In the genomic region with DNA sequence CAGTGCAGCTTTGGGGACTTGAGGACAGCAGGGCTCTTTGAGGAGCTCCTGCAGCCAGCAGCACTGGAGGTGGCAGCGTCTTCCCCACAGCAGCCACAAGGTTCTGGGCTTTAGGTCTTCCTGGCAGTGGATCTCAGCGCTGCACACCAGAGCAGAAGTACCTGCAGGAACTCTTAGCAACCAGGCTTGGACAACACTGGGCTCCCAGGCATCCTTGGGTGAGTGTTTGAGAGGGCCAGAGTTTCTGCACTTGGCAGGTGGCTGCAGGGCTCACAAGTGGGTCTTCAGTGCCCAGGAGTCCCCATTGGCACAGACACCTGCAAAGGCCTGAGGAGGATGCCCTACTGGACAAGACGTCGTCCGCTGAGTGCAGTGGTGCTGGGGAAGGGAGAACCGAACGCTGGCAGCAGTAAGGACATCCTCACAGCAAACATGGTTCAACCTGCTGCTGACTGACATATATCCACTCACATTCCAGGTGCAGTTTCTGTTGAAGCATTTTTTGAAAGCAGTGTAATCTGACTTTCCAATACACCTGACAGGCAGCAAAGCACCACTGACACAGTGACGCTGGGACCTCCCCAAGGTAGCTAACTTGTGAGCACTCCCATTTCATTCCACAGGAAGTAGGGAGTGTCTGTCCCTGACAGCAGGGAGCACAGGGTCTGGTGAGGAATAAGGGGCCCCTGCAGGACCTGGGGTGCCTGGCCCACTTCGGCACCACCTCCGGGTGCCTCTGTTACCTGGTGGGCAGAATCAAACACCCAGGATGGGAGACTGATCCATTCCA, we compare ENCODE assay signal across 23 cellular contexts.
"Had no signal": no experiment of that assay in that cellular context is flagged by ENCODE, and none has a peak within 500 bp of the region (broad histone marks: within the 10 kb centered on the region; RNA-seq: fewer than 3 reads in every experiment).

No MANE protein-coding gene starts in this region.

- ATAC-seq: activated CD4-positive, alpha-beta T cell treated with anti-CD3 and anti-CD28 coated beads for 36 hours; activated T-helper 17 cell treated with anti-CD3 and anti-CD28 coated beads, Interleukin-2, amount 50 U/mL, for 72 hours had no signal

- H3K4me3 ChIP-seq: MG63, Peyer's patch, SJCRH30 had no signal

- H3K9me3 Mint-ChIP-seq: activated CD4-positive, alpha-beta memory T cell treated with anti-CD3 and anti-CD28 coated beads, Interleukin-2, amount 10 ng/mL, durations not matched to agents 7 days and 5 days; activated naive CD4-positive, alpha-beta T cell treated with anti-CD3 and anti-CD28 coated beads, Interleukin-2, amount 10 ng/mL, durations not matched to agents 7 days and 5 days; activated naive CD8-positive, alpha-beta T cell treated with anti-CD3 and anti-CD28 coated beads for 36 hours; activated T-helper 17 cell treated with anti-CD3 and anti-CD28 coated beads, Interleukin-2, amount 50 U/mL, for 72 hours had no signal

- H3K36me3 Mint-ChIP-seq: activated naive CD4-positive, alpha-beta T cell treated with anti-CD3 and anti-CD28 coated beads, Interleukin-2, amount 10 ng/mL, durations not matched to agents 7 days and 5 days; activated naive CD8-positive, alpha-beta T cell treated with anti-CD3 and anti-CD28 coated beads for 36 hours had no signal

- H3K9me3 ChIP-seq: MG63, Peyer's patch, SJCRH30, SK-N-SH had no signal

- H3K36me3 ChIP-seq: MG63, Peyer's patch, SJCRH30 had no signal

- H3K27ac Mint-ChIP-seq: activated CD4-positive, alpha-beta memory T cell treated with anti-CD3 and anti-CD28 coated beads, Interleukin-2, amount 10 ng/mL, durations not matched to agents 7 days and 5 days; activated CD4-positive, alpha-beta T cell treated with anti-CD3 and anti-CD28 coated beads for 36 hours; activated naive CD4-positive, alpha-beta T cell treated with anti-CD3 and anti-CD28 coated beads, Interleukin-2, amount 10 ng/mL, durations not matched to agents 7 days and 5 days; activated naive CD8-positive, alpha-beta T cell treated with anti-CD3 and anti-CD28 coated beads for 36 hours; activated T-helper 17 cell treated with anti-CD3 and anti-CD28 coated beads, Interleukin-2, amount 50 U/mL, for 72 hours had no signal

- H3K27me3 ChIP-seq: MG63, Peyer's patch, SJCRH30 had no signal

- H3K4me1 ChIP-seq: Peyer's patch had no signal

- H3K4me1 Mint-ChIP-seq: activated CD4-positive, alpha-beta T cell treated with anti-CD3 and anti-CD28 coated beads for 36 hours; activated naive CD4-positive, alpha-beta T cell treated with anti-CD3 and anti-CD28 coated beads, Interleukin-2, amount 10 ng/mL, durations not matched to agents 7 days and 5 days; activated naive CD8-positive, alpha-beta T cell treated with anti-CD3 and anti-CD28 coated beads for 36 hours; activated T-helper 17 cell treated with anti-CD3 and anti-CD28 coated beads, Interleukin-2, amount 50 U/mL, for 72 hours had no signal

- H3K4me3 Mint-ChIP-seq: activated CD4-positive, alpha-beta memory T cell treated with anti-CD3 and anti-CD28 coated beads, Interleukin-2, amount 10 ng/mL, durations not matched to agents 7 days and 5 days; activated CD4-positive, alpha-beta T cell treated with anti-CD3 and anti-CD28 coated beads for 36 hours; activated naive CD4-positive, alpha-beta T cell treated with anti-CD3 and anti-CD28 coated beads, Interleukin-2, amount 10 ng/mL, durations not matched to agents 7 days and 5 days; activated naive CD8-positive, alpha-beta T cell treated with anti-CD3 and anti-CD28 coated beads for 36 hours; activated T-helper 17 cell treated with anti-CD3 and anti-CD28 coated beads, Interleukin-2, amount 50 U/mL, for 72 hours had no signal

- DNase-seq: activated CD4-positive, alpha-beta memory T cell treated with anti-CD3 and anti-CD28 coated beads, Interleukin-2, amount 10 ng/mL, durations not matched to agents 7 days and 5 days; activated CD4-positive, alpha-beta T cell treated with anti-CD3 and anti-CD28 coated beads for 36 hours; activated CD4-positive, alpha-beta T cell treated with anti-CD3 and anti-CD28 coated beads, Interleukin-2, amount 50 U/mL, for 1 hour; activated gamma-delta T cell; activated naive CD4-positive, alpha-beta T cell treated with anti-CD3 and anti-CD28 coated beads, Interleukin-2, amount 10 ng/mL, durations not matched to agents 7 days and 5 days; activated naive CD8-positive, alpha-beta T cell treated with anti-CD3 and anti-CD28 coated beads for 36 hours; activated T-cell treated with anti-CD3 and anti-CD28 coated beads for 4 hours; activated T-cell treated with anti-CD3 and anti-CD28 coated beads, Interleukin-2, amount 50 U/mL, for 48 hours; MG63; NCI-H1105; NCI-H1436; NCI-H1694 treated with DMSO at 0.1 percent for 48 hours; NCI-H2081; NCI-H446; NCI-H524; Peyer's patch; Right ventricle myocardium superior; SJCRH30; SK-N-SH; T-helper 1 cell had no signal

- H3K27ac ChIP-seq: Peyer's patch, RWPE1, SJCRH30, VCaP had no signal
